Comparison of ENCODE assay signal across 8 cellular contexts in the genomic region with DNA sequence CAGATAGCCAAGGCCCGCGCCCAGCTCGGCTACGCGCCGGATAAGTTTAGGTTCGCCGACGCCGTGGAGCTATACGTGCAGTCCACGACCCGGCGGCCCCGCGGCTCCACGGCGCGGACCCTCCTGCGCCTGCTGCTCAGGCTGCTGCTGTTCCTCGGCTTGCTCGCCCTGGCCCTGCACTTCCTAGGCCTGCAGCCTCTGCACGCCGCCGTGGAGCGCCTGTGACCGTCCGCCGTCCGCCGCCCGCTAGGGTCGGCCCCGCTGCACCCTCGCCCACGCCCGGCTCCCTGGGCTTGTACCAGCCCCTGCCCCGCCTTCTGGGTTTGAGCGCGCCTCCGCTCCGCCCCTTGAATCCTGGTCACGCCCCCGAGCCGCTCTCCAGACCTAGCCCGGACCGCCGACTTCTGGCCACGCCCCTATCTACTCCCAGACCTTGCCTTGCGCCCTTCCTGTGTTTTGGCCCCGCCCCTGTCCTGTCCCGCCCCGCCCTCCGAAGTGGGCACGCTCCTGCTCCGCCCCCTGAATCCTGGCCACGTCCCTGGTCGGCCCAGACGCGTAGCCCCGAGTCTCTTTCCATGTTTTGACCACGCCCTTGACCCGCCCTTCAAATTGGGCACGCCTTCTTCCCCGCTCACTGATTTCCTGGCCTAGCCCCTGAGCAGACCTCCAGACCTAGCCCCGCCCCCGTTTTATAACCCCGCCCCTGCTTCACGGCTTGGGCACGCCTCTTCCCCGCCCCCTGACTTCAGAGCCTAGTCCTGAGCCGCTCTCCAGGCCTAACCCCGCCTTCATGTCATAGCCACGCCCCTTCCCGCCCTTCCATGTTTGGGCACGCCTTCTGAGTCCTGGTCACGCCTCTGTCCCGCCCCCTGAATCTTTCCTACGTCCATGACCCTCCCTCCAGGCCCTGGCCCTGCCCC. TPM values are rescaled to one million over a fixed set of nuclear protein-coding genes. Genes with fewer than 3 reads are reported as not detected.
DNase-seq lines count a peak whose midpoint lies in the region; ATAC-seq and TF ChIP-seq lines count a peak whose summit lies in the region.

No MANE protein-coding gene starts in this region.

- TF ChIP-seq POLR2A in uterus (IDR thresholded peaks at IDR 0.05), result peak; percentile 82 to 89

- H3K27ac ChIP-seq in angular gyrus (ENCODE audit: low read depth, low read length) (peak overlapping the region; percentile 98), uterus (peak overlapping the region; percentile 96 to 97)

- TF ChIP-seq CTCF in uterus (IDR thresholded peaks at IDR 0.05), result peak in 1 of 4 experiments; percentile 46

- no peaks in the 10 kb centered on the region for H3K27me3 ChIP-seq in uterus

- DNase-seq in NCI-H1694 treated with DMSO at 0.1 percent for 48 hours (lab: John Stamatoyannopoulos, UW) (peak; percentile 97), T-helper 17 cell (peak; percentile 97 to 100 (median 99)), left ventricle myocardium superior (peak; percentile 100), pulmonary artery endothelial cell (ENCODE audit: low read depth, low spot score) (peak; percentile 98), uterus (peak; percentile 100)

- H3K4me1 ChIP-seq in uterus, result peaks cover 0 to 3% of the 10 kb centered on the region in 2 donors

- peaks cover under 1% of the 10 kb centered on the region for H3K36me3 Mint-ChIP-seq in T-helper 17 cell (ENCODE audit: low read depth)

- H3K27ac Mint-ChIP-seq in T-helper 17 cell, result peak overlapping the region; percentile 97

- peak overlapping the region; percentile 69 to 74 for H3K4me3 ChIP-seq in uterus

- H3K4me3 Mint-ChIP-seq in T-helper 17 cell, result peak overlapping the region; percentile 91

- peaks cover 52% of the 10 kb centered on the region for H3K4me1 Mint-ChIP-seq in T-helper 17 cell

- ATAC-seq in GM18499 (IDR thresholded peaks at IDR 0.05; ENCODE audit: insufficient read depth, unreplicated experiment) (peak; percentile 39), HG02938 (IDR thresholded peaks at IDR 0.05; ENCODE audit: unreplicated experiment) (peak; percentile 61), T-helper 17 cell (peak; percentile 63), left ventricle myocardium superior (peak; percentile 79)

- H3K27me3 Mint-ChIP-seq in T-helper 17 cell, result no peaks in the 10 kb centered on the region

- intact Hi-C loops in left ventricle myocardium superior (cut with micrococcal nuclease) (no loop called here), uterus (cut with DNase I; ENCODE audit: low total_unique reads) (no loop called here)

- H3K9me3 ChIP-seq in T-helper 17 cell (ENCODE audit: control insufficient read depth, low read length, poor library complexity, severe bottlenecking) (no peaks in the 10 kb centered on the region), uterus (no peaks in the 10 kb centered on the region)

- H3K36me3 ChIP-seq in uterus, result no peaks in the 10 kb centered on the region

RNA-seq across cellular contexts. Expression of gene EEF2K, which starts 15.6 kb away (rescaled TPM):
- total RNA-seq in T-helper 17 cell (10 to 100 TPM; 14.4 to 14.7 TPM), left ventricle myocardium superior (29.9 TPM), pulmonary artery endothelial cell (29.5 and 36.8 TPM in 2 replicates), uterus (10 to 100 TPM; 17.4 to 82.0 (median 35.5) TPM)

RNA-seq across cellular contexts. Expression of gene SDR42E2, which starts 28.1 kb away (rescaled TPM):
- 1 to 10 TPM; 1.5 to 2.3 TPM for total RNA-seq in T-helper 17 cell
- not detected for total RNA-seq in left ventricle myocardium superior
- 0.07 TPM in 1 of 2 replicates, not detected in the other for total RNA-seq in pulmonary artery endothelial cell
- total RNA-seq in uterus, result not detected

Comparison
In these comparisons a context has a peak if more than half of its experiments do, and no peak if none do; other contexts are left out.
1. Peak in every context shown above with its lines: DNase-seq, ATAC-seq, H3K4me3 ChIP-seq and H3K27ac ChIP-seq.